Comparison of ENCODE assay signal across 17 cellular contexts in genomic region chr22:42111798-42112197, GRCh38.
"Had no signal": no experiment of that assay in that cellular context is flagged by ENCODE, and none has a peak within 500 bp of the region (broad histone marks: within the 10 kb centered on the region; RNA-seq: fewer than 3 reads in every experiment).

No MANE protein-coding gene starts in this region.

- H3K36me3 ChIP-seq: esophagus muscularis mucosa, gastrocnemius medialis, vagina, WERI-Rb-1 had no signal

- H3K27ac ChIP-seq: esophagus muscularis mucosa, gastrocnemius medialis, vagina, WERI-Rb-1 had no signal

- H3K4me3 ChIP-seq: esophagus muscularis mucosa, gastrocnemius medialis, lung, smooth muscle cell, vagina had no signal

- ATAC-seq: effector memory CD8-positive, alpha-beta T cell; gastrocnemius medialis; left lobe of liver; naive thymus-derived CD4-positive, alpha-beta T cell; sciatic nerve; stimulated activated naive B cell treated with anti-CD40 and anti-IgM and Interleukin-4, amounts not matched to agents 10 μg/mL and 1 μg/mL and 100 μg/mL, for 72 hours had no signal

- H3K27me3 ChIP-seq: esophagus muscularis mucosa, gastrocnemius medialis, vagina had no signal

- DNase-seq: activated naive CD8-positive, alpha-beta T cell treated with anti-CD3 and anti-CD28 coated beads for 36 hours; activated T-cell treated with anti-CD3 and anti-CD28 coated beads, Interleukin-2, amount 50 U/mL, for 1 hour; effector memory CD8-positive, alpha-beta T cell; gastrocnemius medialis; kidney; naive thymus-derived CD4-positive, alpha-beta T cell; posterior cingulate gyrus; stimulated activated CD4-positive, alpha-beta T cell treated with anti-CD3 and anti-CD28 coated beads, Interleukin-15, amount 100 ng/mL, for 24 hours; stimulated activated naive B cell treated with anti-CD40 and anti-IgM and Interleukin-4, amounts not matched to agents 10 μg/mL and 1 μg/mL and 100 μg/mL, for 72 hours; trophoblast cell; WERI-Rb-1 had no signal

- H3K4me2 ChIP-seq: smooth muscle cell had no signal

- H3K4me1 ChIP-seq: esophagus muscularis mucosa, vagina had no signal

- H3K9me3 ChIP-seq: gastrocnemius medialis had no signal
